Comparison of ENCODE assay signal across 11 cellular contexts in genomic region chr5:32223972-32224608, GRCh38. TPM values are rescaled to one million over a fixed set of nuclear protein-coding genes. Genes with fewer than 3 reads are reported as not detected.
DNase-seq lines count a peak whose midpoint lies in the region; ATAC-seq and TF ChIP-seq lines count a peak whose summit lies in the region.
"Had no signal": no experiment of that assay in that cellular context is flagged by ENCODE, and none has a peak within 500 bp of the region (broad histone marks: within the 10 kb centered on the region; RNA-seq: fewer than 3 reads in every experiment).

No MANE protein-coding gene starts in this region.

- TF ChIP-seq CTCF in omental fat pad (IDR thresholded peaks at IDR 0.05) (no peak), glutamatergic neuron (IDR thresholded peaks at IDR 0.05; ENCODE audit: partially characterized antibody, unreplicated experiment) (no peak), MM.1S (IDR thresholded peaks at IDR 0.05; ENCODE audit: low read length) (no peak)

- no peaks in the 10 kb centered on the region for H3K36me3 ChIP-seq in MM.1S (replicated peaks; ENCODE audit: insufficient read depth, low read length)

- no peak overlapping the region for H3K4me3 Mint-ChIP-seq in glutamatergic neuron (ENCODE audit: unreplicated experiment)
- H3K4me3 Mint-ChIP-seq: activated CD8-positive, alpha-beta memory T cell treated with anti-CD3 and anti-CD28 coated beads, Interleukin-2, amount 10 ng/mL, durations not matched to agents 7 days and 5 days; stimulated activated naive CD8-positive, alpha-beta T cell treated with anti-CD3 and anti-CD28 coated beads, Interleukin-15, Interleukin-2, amounts not matched to agents 100 ng/mL and 50 ng/mL, for 24 hours had no signal

- H3K9ac ChIP-seq in MM.1S (ENCODE audit: low read length) = no peak overlapping the region
- H3K9ac ChIP-seq: parathyroid adenoma had no signal

- H3K9me3 ChIP-seq in MM.1S (replicated peaks; ENCODE audit: insufficient read depth, low read length) = no peaks in the 10 kb centered on the region

- H3K4me3 ChIP-seq in MM.1S (ENCODE audit: low read length) = no peak overlapping the region

- no peaks in the 10 kb centered on the region for H3K27me3 Mint-ChIP-seq in glutamatergic neuron (ENCODE audit: unreplicated experiment)
- H3K27me3 Mint-ChIP-seq: activated CD8-positive, alpha-beta memory T cell treated with anti-CD3 and anti-CD28 coated beads, Interleukin-2, amount 10 ng/mL, durations not matched to agents 7 days and 5 days; stimulated activated naive CD8-positive, alpha-beta T cell treated with anti-CD3 and anti-CD28 coated beads, Interleukin-15, Interleukin-2, amounts not matched to agents 100 ng/mL and 50 ng/mL, for 24 hours had no signal

- no peaks in the 10 kb centered on the region for H3K9me2 ChIP-seq in MM.1S (replicated peaks; ENCODE audit: insufficient read depth, low read length)

- no peaks in the 10 kb centered on the region for H3K79me2 ChIP-seq in MM.1S (ENCODE audit: low read length)
- H3K79me2 ChIP-seq: parathyroid adenoma had no signal

- H3F3A ChIP-seq in MM.1S (ENCODE audit: insufficient read depth, low read length) = no peaks in the 10 kb centered on the region

- peak; percentile 85 for DNase-seq in ELF-1 (ENCODE audit: low read depth, low spot score)
- DNase-seq in SK-MEL-5 (ENCODE audit: low read depth, low spot score) = peak; percentile 55
- peak; percentile 80 for DNase-seq in foreskin melanocyte
- DNase-seq in omental fat pad (ENCODE audit: low spot score) = no peak
- DNase-seq in NCI-H524 (lab: John Stamatoyannopoulos, UW) = no peak
- DNase-seq in glutamatergic neuron = no peak
- DNase-seq in NCI-H1930 (lab: John Stamatoyannopoulos, UW) = no peak
- DNase-seq in MM.1S = no peak
- DNase-seq: activated CD8-positive, alpha-beta memory T cell treated with anti-CD3 and anti-CD28 coated beads, Interleukin-2, amount 10 ng/mL, durations not matched to agents 7 days and 5 days had no signal

- H3K9me3 Mint-ChIP-seq in glutamatergic neuron (ENCODE audit: unreplicated experiment) = peaks cover 2% of the 10 kb centered on the region
- H3K9me3 Mint-ChIP-seq: stimulated activated naive CD8-positive, alpha-beta T cell treated with anti-CD3 and anti-CD28 coated beads, Interleukin-15, Interleukin-2, amounts not matched to agents 100 ng/mL and 50 ng/mL, for 24 hours had no signal

- no peaks in the 10 kb centered on the region for H4K20me1 ChIP-seq in MM.1S (ENCODE audit: insufficient read depth, low read length)

- H3K36me3 Mint-ChIP-seq in glutamatergic neuron (ENCODE audit: unreplicated experiment) = no peaks in the 10 kb centered on the region

- in situ Hi-C loops in SK-MEL-5 (cut with HindIII; ENCODE audit: low pct_unique_long_range_greater_than_20kb, low sequenced_read_pairs) = no loop called here

- H3K27ac ChIP-seq in MM.1S (ENCODE audit: low read length) = no peak overlapping the region
- H3K27ac ChIP-seq: parathyroid adenoma had no signal

- no peak overlapping the region for H2AFZ ChIP-seq in MM.1S (ENCODE audit: low read length)
- H2AFZ ChIP-seq: parathyroid adenoma had no signal

- no peak overlapping the region for H3K27ac Mint-ChIP-seq in glutamatergic neuron (ENCODE audit: unreplicated experiment)
- H3K27ac Mint-ChIP-seq: activated CD8-positive, alpha-beta memory T cell treated with anti-CD3 and anti-CD28 coated beads, Interleukin-2, amount 10 ng/mL, durations not matched to agents 7 days and 5 days; stimulated activated naive CD8-positive, alpha-beta T cell treated with anti-CD3 and anti-CD28 coated beads, Interleukin-15, Interleukin-2, amounts not matched to agents 100 ng/mL and 50 ng/mL, for 24 hours had no signal

- peak; percentile 58 for ATAC-seq in omental fat pad (ENCODE audit: low FRiP score)
- ATAC-seq: activated CD8-positive, alpha-beta memory T cell treated with anti-CD3 and anti-CD28 coated beads, Interleukin-2, amount 10 ng/mL, durations not matched to agents 7 days and 5 days had no signal

- no peaks in the 10 kb centered on the region for H3K4me1 ChIP-seq in MM.1S (ENCODE audit: low read length)
- H3K4me1 ChIP-seq: parathyroid adenoma had no signal

- H3K4me1 Mint-ChIP-seq in glutamatergic neuron (ENCODE audit: low read depth, unreplicated experiment) = no peaks in the 10 kb centered on the region
- H3K4me1 Mint-ChIP-seq: activated CD8-positive, alpha-beta memory T cell treated with anti-CD3 and anti-CD28 coated beads, Interleukin-2, amount 10 ng/mL, durations not matched to agents 7 days and 5 days had no signal

- no peaks in the 10 kb centered on the region for H3K27me3 ChIP-seq in MM.1S (replicated peaks; ENCODE audit: insufficient read depth, low read length)

- H3K4me2 ChIP-seq in MM.1S (ENCODE audit: low read depth, low read length) = no peak overlapping the region

RNA-seq across cellular contexts. Expression of gene GOLPH3, which starts 50.0 kb away (rescaled TPM):
- 94.1 and 96.5 TPM in 2 replicates for total RNA-seq in SK-MEL-5 (2014; rRNA removed; shearing (Covaris generic))
- polyA plus RNA-seq in SK-MEL-5 (2015; cell fraction: cytosol; rRNA removed) = 97.4 and 127 TPM in 2 replicates
- polyA plus RNA-seq in SK-MEL-5 (2015; cell fraction: nucleus; rRNA removed) = 35.1 and 38.8 TPM in 2 replicates
- total RNA-seq in omental fat pad (10 to 100 TPM; 75.3 to 87.2 (median 84.0) TPM), glutamatergic neuron (ENCODE audit: unreplicated experiment) (68.5 TPM)

Comparison
In these comparisons a context has a peak if more than half of its experiments do, and no peak if none do; other contexts are left out.
1. DNase-seq: peak in ELF-1 (single experiment), SK-MEL-5 (single experiment) and foreskin melanocyte (single experiment); none in omental fat pad (single experiment), NCI-H524 (0 of 2), glutamatergic neuron (single experiment), NCI-H1930 (0 of 2) and MM.1S (single experiment).